2 cellular contexts compared by ENCODE assay signal in the genomic region with DNA sequence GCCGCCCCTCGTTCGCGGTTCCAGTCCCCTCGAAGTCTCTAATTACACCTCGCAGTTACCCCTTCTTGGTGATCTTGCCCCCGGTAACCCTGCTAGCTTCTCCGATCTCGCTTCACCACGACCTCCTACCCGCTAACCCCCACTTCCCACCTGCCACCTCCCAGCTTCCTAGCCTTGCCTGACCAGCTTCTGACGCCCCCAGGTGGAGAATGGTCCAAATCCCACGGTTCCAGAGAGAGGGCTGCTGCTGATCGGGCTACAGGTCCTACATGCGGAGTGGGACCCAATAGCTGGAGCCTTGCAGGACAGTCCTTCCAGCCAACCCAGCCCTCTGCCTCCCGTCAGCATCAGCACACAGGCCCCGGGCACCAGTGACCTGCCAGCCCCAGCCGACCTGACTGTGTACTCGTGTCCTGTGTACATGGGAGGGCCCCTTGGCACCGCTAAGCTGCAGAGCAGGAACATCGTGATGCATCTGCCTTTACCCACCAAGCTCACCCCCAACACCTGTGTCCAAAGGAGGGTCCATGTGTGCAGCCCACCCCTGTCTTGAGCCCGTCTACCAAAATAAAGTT.
TF ChIP-seq lines count a peak whose summit lies in the region.

No MANE protein-coding gene starts in this region.

TF ChIP-seq in GM23338, 12 proteins besides CTCF, POLR2A, EP300 and RAD21:
- TF ChIP-seq CREB1 (CRISPR knock-in tag; IDR thresholded peaks at IDR 0.05; ENCODE audit: low read depth), result no peak
- no peak for TF ChIP-seq JUNB (IDR thresholded peaks at IDR 0.05; ENCODE audit: unreplicated experiment)
- TF ChIP-seq, protein P1, sequence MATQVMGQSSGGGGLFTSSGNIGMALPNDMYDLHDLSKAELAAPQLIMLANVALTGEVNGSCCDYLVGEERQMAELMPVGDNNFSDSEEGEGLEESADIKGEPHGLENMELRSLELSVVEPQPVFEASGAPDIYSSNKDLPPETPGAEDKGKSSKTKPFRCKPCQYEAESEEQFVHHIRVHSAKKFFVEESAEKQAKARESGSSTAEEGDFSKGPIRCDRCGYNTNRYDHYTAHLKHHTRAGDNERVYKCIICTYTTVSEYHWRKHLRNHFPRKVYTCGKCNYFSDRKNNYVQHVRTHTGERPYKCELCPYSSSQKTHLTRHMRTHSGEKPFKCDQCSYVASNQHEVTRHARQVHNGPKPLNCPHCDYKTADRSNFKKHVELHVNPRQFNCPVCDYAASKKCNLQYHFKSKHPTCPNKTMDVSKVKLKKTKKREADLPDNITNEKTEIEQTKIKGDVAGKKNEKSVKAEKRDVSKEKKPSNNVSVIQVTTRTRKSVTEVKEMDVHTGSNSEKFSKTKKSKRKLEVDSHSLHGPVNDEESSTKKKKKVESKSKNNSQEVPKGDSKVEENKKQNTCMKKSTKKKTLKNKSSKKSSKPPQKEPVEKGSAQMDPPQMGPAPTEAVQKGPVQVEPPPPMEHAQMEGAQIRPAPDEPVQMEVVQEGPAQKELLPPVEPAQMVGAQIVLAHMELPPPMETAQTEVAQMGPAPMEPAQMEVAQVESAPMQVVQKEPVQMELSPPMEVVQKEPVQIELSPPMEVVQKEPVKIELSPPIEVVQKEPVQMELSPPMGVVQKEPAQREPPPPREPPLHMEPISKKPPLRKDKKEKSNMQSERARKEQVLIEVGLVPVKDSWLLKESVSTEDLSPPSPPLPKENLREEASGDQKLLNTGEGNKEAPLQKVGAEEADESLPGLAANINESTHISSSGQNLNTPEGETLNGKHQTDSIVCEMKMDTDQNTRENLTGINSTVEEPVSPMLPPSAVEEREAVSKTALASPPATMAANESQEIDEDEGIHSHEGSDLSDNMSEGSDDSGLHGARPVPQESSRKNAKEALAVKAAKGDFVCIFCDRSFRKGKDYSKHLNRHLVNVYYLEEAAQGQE (IDR thresholded peaks at IDR 0.05; ENCODE audit: unreplicated experiment), result no peak
- TF ChIP-seq NANOG (IDR thresholded peaks at IDR 0.05; ENCODE audit: borderline replicate concordance), result no peak
TF ChIP-seq in GM23338: peak in this region for 0.

TF ChIP-seq in IMR-90, 13 proteins besides CTCF, POLR2A, EP300 and RAD21:
- TF ChIP-seq MAFK (IDR thresholded peaks at IDR 0.05; ENCODE audit: low read depth, low read length), result no peak
- no peak for TF ChIP-seq MAZ (IDR thresholded peaks at IDR 0.05; ENCODE audit: borderline replicate concordance, low read depth, low read length)
- TF ChIP-seq FOS (IDR thresholded peaks at IDR 0.05; ENCODE audit: low read depth, low read length), result no peak
- no peak for TF ChIP-seq MXI1 (IDR thresholded peaks at IDR 0.05; ENCODE audit: borderline replicate concordance, low read depth, low read length)
- TF ChIP-seq RCOR1 (IDR thresholded peaks at IDR 0.05; ENCODE audit: insufficient replicate concordance, low read length), result no peak
- no peak for TF ChIP-seq CEBPB (IDR thresholded peaks at IDR 0.05; ENCODE audit: low read depth, low read length)
- no peak for TF ChIP-seq CHD1 (IDR thresholded peaks at IDR 0.05; ENCODE audit: low read depth, low read length)
- TF ChIP-seq SMC3 (IDR thresholded peaks at IDR 0.05; ENCODE audit: low read depth, low read length), result no peak
